ENCODE assay signal across 8 cellular contexts in the genomic region with DNA sequence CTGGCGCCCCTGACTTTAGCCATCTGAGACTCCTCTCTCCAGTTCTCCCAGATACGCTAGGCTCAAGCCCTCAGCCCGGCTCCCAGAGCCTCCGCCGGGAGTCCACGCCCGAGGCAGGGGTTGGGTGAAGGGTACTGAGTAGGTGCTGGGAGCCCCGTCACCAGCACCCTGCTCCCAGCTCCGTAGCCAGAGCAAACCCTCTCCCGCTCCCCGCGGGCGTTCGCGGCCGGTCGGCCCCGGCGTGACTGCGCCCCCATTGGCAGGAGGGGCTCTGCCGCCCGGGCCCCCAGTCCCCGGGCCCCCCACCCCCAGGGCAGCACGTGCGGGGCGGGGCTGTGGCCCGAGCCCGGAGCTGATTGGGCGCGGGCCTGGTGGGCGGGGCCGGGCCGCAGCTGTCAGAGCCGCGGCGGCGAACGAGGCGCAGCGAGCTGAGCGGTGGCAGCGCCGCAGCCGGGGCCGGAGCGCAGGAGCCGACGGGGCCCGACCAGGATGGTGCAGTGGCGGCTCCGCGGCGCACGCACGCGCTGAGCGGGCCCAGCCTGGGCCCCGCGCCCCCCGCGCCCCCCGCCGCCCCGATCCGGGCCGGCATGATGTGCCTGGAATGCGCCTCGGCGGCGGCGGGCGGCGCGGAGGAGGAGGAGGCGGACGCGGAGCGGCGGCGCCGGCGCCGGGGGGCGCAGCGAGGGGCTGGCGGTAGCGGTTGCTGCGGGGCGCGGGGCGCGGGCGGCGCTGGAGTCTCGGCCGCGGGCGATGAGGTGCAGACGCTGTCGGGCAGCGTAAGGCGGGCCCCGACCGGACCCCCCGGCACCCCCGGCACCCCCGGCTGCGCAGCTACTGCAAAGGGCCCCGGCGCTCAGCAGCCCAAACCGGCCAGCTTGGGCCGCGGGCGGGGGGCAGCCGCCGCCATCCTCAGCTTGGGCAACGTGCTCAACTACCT. TPM values are rescaled to one million over a fixed set of nuclear protein-coding genes. Genes with fewer than 3 reads are reported as not detected.
A peak's percentile ranks its signal among the peaks of the same experiment; 100 is the strongest.
DNase-seq lines count a peak whose midpoint lies in the region; ATAC-seq and TF ChIP-seq lines count a peak whose summit lies in the region.

A gene with protein sequence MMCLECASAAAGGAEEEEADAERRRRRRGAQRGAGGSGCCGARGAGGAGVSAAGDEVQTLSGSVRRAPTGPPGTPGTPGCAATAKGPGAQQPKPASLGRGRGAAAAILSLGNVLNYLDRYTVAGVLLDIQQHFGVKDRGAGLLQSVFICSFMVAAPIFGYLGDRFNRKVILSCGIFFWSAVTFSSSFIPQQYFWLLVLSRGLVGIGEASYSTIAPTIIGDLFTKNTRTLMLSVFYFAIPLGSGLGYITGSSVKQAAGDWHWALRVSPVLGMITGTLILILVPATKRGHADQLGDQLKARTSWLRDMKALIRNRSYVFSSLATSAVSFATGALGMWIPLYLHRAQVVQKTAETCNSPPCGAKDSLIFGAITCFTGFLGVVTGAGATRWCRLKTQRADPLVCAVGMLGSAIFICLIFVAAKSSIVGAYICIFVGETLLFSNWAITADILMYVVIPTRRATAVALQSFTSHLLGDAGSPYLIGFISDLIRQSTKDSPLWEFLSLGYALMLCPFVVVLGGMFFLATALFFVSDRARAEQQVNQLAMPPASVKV (plus strand): TSS at position 421 of the 937 bp plus-strand sequence. CDS start 167 bp downstream, at position 588.

- peak within 1 kb of the TSS in 1 of 2 donors; percentile 12 for H3K9ac ChIP-seq in mucosa of rectum (ENCODE audit: low read depth in 1 of 2, low read length in 2 of 2)

- peak within 1 kb of the TSS; percentile 45 to 72 (median 54) for H3K27ac ChIP-seq in esophagus muscularis mucosa (replicated peaks in 1 of 4)
- peak within 1 kb of the TSS in 1 of 2 donors; percentile 38 for H3K27ac ChIP-seq in mucosa of rectum (ENCODE audit: low read depth in 2 of 2, low read length in 2 of 2)

- intact Hi-C loops in esophagus muscularis mucosa (cut with DNase I), result no loop called here

- no peak for TF ChIP-seq POLR2A in esophagus muscularis mucosa (IDR thresholded peaks at IDR 0.05; ENCODE audit: low read depth)

- H3K27me3 ChIP-seq in esophagus muscularis mucosa (peaks cover 0 to 46% (median 16%) of the 10 kb centered on the region in 4 donors), mucosa of rectum (ENCODE audit: control insufficient read depth in 2 of 2, insufficient read depth in 2 of 2, low read length in 2 of 2) (peaks cover 9 to 19% of the 10 kb centered on the region in 2 donors)

- no peak for TF ChIP-seq CTCF in esophagus muscularis mucosa (IDR thresholded peaks at IDR 0.05)

- TF ChIP-seq EP300 in esophagus muscularis mucosa (IDR thresholded peaks at IDR 0.05), result no peak

- H3K9me3 ChIP-seq in esophagus muscularis mucosa (no peaks in the 10 kb centered on the region), mucosa of rectum (ENCODE audit: control insufficient read depth in 2 of 2, low read length in 2 of 2) (no peaks in the 10 kb centered on the region)

- H3K4me3 ChIP-seq in esophagus muscularis mucosa, result peak within 1 kb of the TSS; percentile 53 to 59 (median 55)
- H3K4me3 ChIP-seq in mucosa of rectum (ENCODE audit: low read length in 2 of 2), result peak within 1 kb of the TSS; percentile 63 to 66

- 0% methylated on average over 21 of the region's 117 CpGs for WGBS in esophagus muscularis mucosa

- H3K36me3 ChIP-seq in esophagus muscularis mucosa (no peaks in the 10 kb centered on the region), mucosa of rectum (ENCODE audit: control insufficient read depth in 2 of 2, insufficient read depth in 2 of 2, low read length in 2 of 2) (no peaks in the 10 kb centered on the region)

- peaks cover 36 to 45% (median 38%) of the 10 kb centered on the region in 4 donors for H3K4me1 ChIP-seq in esophagus muscularis mucosa
- H3K4me1 ChIP-seq in mucosa of rectum (ENCODE audit: control insufficient read depth in 2 of 2, insufficient read depth in 2 of 2, low read length in 2 of 2), result peaks cover 11 to 18% of the 10 kb centered on the region in 2 donors

- peak; percentile 92 for DNase-seq in D341Med (ENCODE audit: low spot score)
- peak; percentile 49 for DNase-seq in NCI-H748 treated with DMSO at 0.1 percent for 48 hours (lab: John Stamatoyannopoulos, UW)
- DNase-seq in activated T-cell treated with anti-CD3 and anti-CD28 coated beads, Interleukin-2, amount 50 U/mL, for 48 hours, result peak; percentile 69 to 78
- DNase-seq in esophagus muscularis mucosa (ENCODE audit: extremely low spot score), result no peak
- peak; percentile 70 for DNase-seq in stimulated activated CD8-positive, alpha-beta memory T cell treated with anti-CD3 and anti-CD28 coated beads, Interleukin-4, amount 100 ng/mL, for 48 hours
- DNase-seq in NK-92 treated with Interleukin-12 subunit alpha and Interleukin-12 subunit beta, amount 100 ng/mL, for 24 hours (lab: John Stamatoyannopoulos, UW), result no peak

- peak; percentile 55 for ATAC-seq in HG02610 (IDR thresholded peaks at IDR 0.05; ENCODE audit: unreplicated experiment)

RNA-seq across cellular contexts. Expression of the gene that starts here (rescaled TPM):
- 10 to 100 TPM in 3 of 4 donors, 1 to 10 TPM in 1; 10.0 to 19.9 (median 18.8) TPM for total RNA-seq in esophagus muscularis mucosa

Comparison
In these comparisons a context has a peak if more than half of its experiments do, and no peak if none do; other contexts are left out.
1. DNase-seq: peak in D341Med (single experiment), NCI-H748 treated with DMSO at 0.1 percent for 48 hours (single experiment), activated T-cell treated with anti-CD3 and anti-CD28 coated beads, Interleukin-2, amount 50 U/mL, for 48 hours (2 of 2) and stimulated activated CD8-positive, alpha-beta memory T cell treated with anti-CD3 and anti-CD28 coated beads, Interleukin-4, amount 100 ng/mL, for 48 hours (single experiment); none in esophagus muscularis mucosa (single experiment) and NK-92 treated with Interleukin-12 subunit alpha and Interleukin-12 subunit beta, amount 100 ng/mL, for 24 hours (single experiment).